8 cellular contexts compared by ENCODE assay signal in genomic region chr14:93959239-93960107, GRCh38. TPM values are rescaled to one million over a fixed set of nuclear protein-coding genes. Genes with fewer than 3 reads are reported as not detected.
DNase-seq lines count a peak whose midpoint lies in the region; ATAC-seq and TF ChIP-seq lines count a peak whose summit lies in the region.

No MANE protein-coding gene starts in this region.

- no peak overlapping the region for H4K8ac ChIP-seq in H9 (replicated peaks; ENCODE audit: insufficient read length, low read depth, low read length)

- H3K56ac ChIP-seq in H9 (ENCODE audit: insufficient read length, low read depth, low read length): no peak overlapping the region

- H3K9me3 Mint-ChIP-seq in H9: no peaks in the 10 kb centered on the region
- H3K9me3 Mint-ChIP-seq in naive thymus-derived CD8-positive, alpha-beta T cell: no peaks in the 10 kb centered on the region

- no peak overlapping the region for H2AK5ac ChIP-seq in H9 (ENCODE audit: insufficient read length, low read length)

- H3K23me2 ChIP-seq in H9 (ENCODE audit: insufficient read length, low read depth, low read length, poor library complexity, severe bottlenecking): no peaks in the 10 kb centered on the region

- H3K36me3 ChIP-seq in effector memory CD4-positive, alpha-beta T cell (ENCODE audit: control insufficient read depth, insufficient read depth, low read length): no peaks in the 10 kb centered on the region
- H3K36me3 ChIP-seq in tibial artery: peaks cover 12 to 17% (median 14%) of the 10 kb centered on the region in 3 donors

- no peak overlapping the region for H4K91ac ChIP-seq in H9 (ENCODE audit: insufficient read length, low read depth, low read length)

- DNase-seq in GM10266 (ENCODE audit: extremely low spot score) (peak; percentile 87), H9 (peak; percentile 83), LHCN-M2 (ENCODE audit: low read depth) (peak; percentile 55), tibial artery (no peak), cerebellar cortex (ENCODE audit: low spot score) (no peak)
- peak; percentile 77 to 94 for DNase-seq in activated CD4-positive, alpha-beta T cell treated with anti-CD3 and anti-CD28 coated beads, Interleukin-2, amount 50 U/mL, for 24 hours (ENCODE audit: low read depth in 1 of 2, low spot score in 1 of 2)
- DNase-seq in effector memory CD4-positive, alpha-beta T cell: peak; percentile 91 to 95 (median 92)
- peak; percentile 64 to 92 (median 81) for DNase-seq in naive thymus-derived CD8-positive, alpha-beta T cell

- no peak overlapping the region for H3T11ph ChIP-seq in H9 (ENCODE audit: low read length)

- no peak overlapping the region for H3K23ac ChIP-seq in H9 (ENCODE audit: insufficient read length, low read depth, low read length)

- no peak overlapping the region for H3K14ac ChIP-seq in H9 (ENCODE audit: insufficient read depth, low read length)

- H2BK12ac ChIP-seq in H9 (ENCODE audit: insufficient read length, low read depth, low read length): no peak overlapping the region

- ATAC-seq in naive thymus-derived CD8-positive, alpha-beta T cell: peak; percentile 87 to 89

- no peak overlapping the region for H2AFZ ChIP-seq in H9 (ENCODE audit: low read length)

- intact Hi-C loops in tibial artery (cut with DNase I; ENCODE audit: low total_unique reads): no loop called here

- no peak overlapping the region for H3K4ac ChIP-seq in H9 (ENCODE audit: low read depth, low read length)

- no peak overlapping the region; a peak in 2 of 5 replicates for H3K4me3 Mint-ChIP-seq in H9
- H3K4me3 Mint-ChIP-seq in naive thymus-derived CD8-positive, alpha-beta T cell: peak overlapping the region; percentile 47 to 83 (median 74)

- WGBS in H9 (ENCODE audit: extremely low coverage, insufficient read length, low lambda C conversion rate): no CpG with 5 or more reads among the region's 23 CpGs

- no peaks in the 10 kb centered on the region for H4K20me1 ChIP-seq in H9 (ENCODE audit: control insufficient read depth, insufficient read depth, insufficient read length)

- H3K79me2 ChIP-seq in H9 (ENCODE audit: insufficient read depth, low read length): no peaks in the 10 kb centered on the region

- H3K4me1 ChIP-seq in H9 (ENCODE audit: insufficient read depth, low read length): no peaks in the 10 kb centered on the region
- H3K4me1 ChIP-seq in effector memory CD4-positive, alpha-beta T cell (ENCODE audit: control insufficient read depth, insufficient read depth, low read length, poor library complexity, severe bottlenecking): peaks cover 94% of the 10 kb centered on the region
- peaks cover 0 to 53% (median 17%) of the 10 kb centered on the region in 4 donors for H3K4me1 ChIP-seq in tibial artery

- H3K4me3 ChIP-seq in effector memory CD4-positive, alpha-beta T cell (ENCODE audit: insufficient read depth, low read depth, low read length, poor library complexity, severe bottlenecking): peak overlapping the region; percentile 10
- H3K4me3 ChIP-seq in tibial artery: no peak overlapping the region

- H2BK15ac ChIP-seq in H9 (ENCODE audit: low read depth, low read length): no peak overlapping the region

- H3K4me2 ChIP-seq in H9 (ENCODE audit: insufficient read depth, insufficient read length, low read length): no peak overlapping the region

- no peaks in the 10 kb centered on the region; the same call in 1 of the 2 replicates for H3K27me3 Mint-ChIP-seq in H9 (ENCODE audit: low read depth)
- peaks cover 0 to 3% (median 0%) of the 10 kb centered on the region in 5 donors for H3K27me3 Mint-ChIP-seq in naive thymus-derived CD8-positive, alpha-beta T cell

- H2BK120ac ChIP-seq in H9 (ENCODE audit: low read depth, low read length, poor library complexity, severe bottlenecking): no peak overlapping the region

- H3K36me3 Mint-ChIP-seq in H9 (ENCODE audit: insufficient read depth in 1 of 3, low read depth in 3 of 3): no peaks in the 10 kb centered on the region
- no peaks in the 10 kb centered on the region for H3K36me3 Mint-ChIP-seq in naive thymus-derived CD8-positive, alpha-beta T cell

- no peak overlapping the region for H2BK20ac ChIP-seq in H9 (ENCODE audit: low read depth, low read length, poor library complexity, severe bottlenecking)

- H3K79me1 ChIP-seq in H9 (ENCODE audit: insufficient read depth, low read depth, low read length, poor library complexity, severe bottlenecking): no peaks in the 10 kb centered on the region

- H2BK5ac ChIP-seq in H9 (ENCODE audit: insufficient read length, low read length): no peak overlapping the region

- H3K27me3 ChIP-seq in H9 (ENCODE audit: insufficient read depth, low read length) (no peaks in the 10 kb centered on the region), tibial artery (no peaks in the 10 kb centered on the region)
- H3K27me3 ChIP-seq in effector memory CD4-positive, alpha-beta T cell (replicated peaks; ENCODE audit: control insufficient read depth, insufficient read depth, low read length, poor library complexity, severe bottlenecking): no peaks in the 10 kb centered on the region

- no peak overlapping the region for H3K9ac ChIP-seq in H9 (ENCODE audit: extremely low read depth, insufficient read length, low read length)

- H4K5ac ChIP-seq in H9 (ENCODE audit: insufficient read length, low read depth, low read length): no peak overlapping the region

- POLR2A ChIA-PET in naive thymus-derived CD8-positive, alpha-beta T cell (lab: Charles Lee): interaction anchor here (1.0 to 2.4 kb wide), 4 partner anchors 8 to 20 kb away, joined by 3 to 12 read pairs (median 9); no protein-coding TSS in a partner anchor

- H3K27ac ChIP-seq in H9 (ENCODE audit: insufficient read length, low read depth, low read length): no peak overlapping the region
- H3K27ac ChIP-seq in effector memory CD4-positive, alpha-beta T cell (ENCODE audit: insufficient read depth, low read length, poor library complexity, severe bottlenecking): peak overlapping the region; percentile 66
- H3K27ac ChIP-seq in tibial artery: peak overlapping the region; percentile 48 to 52

- TF ChIP-seq CTCF in GM10266 (IDR thresholded peaks at IDR 0.05; ENCODE audit: control insufficient read depth, insufficient read depth, low read depth, missing control alignments) (no peak), H9 (conservative IDR thresholded peaks at IDR 0.05) (no peak), tibial artery (IDR thresholded peaks at IDR 0.05) (no peak)

- H3K9me3 ChIP-seq in H9 (ENCODE audit: control insufficient read depth, low read depth, low read length) (no peaks in the 10 kb centered on the region), tibial artery (no peaks in the 10 kb centered on the region)
- no peaks in the 10 kb centered on the region for H3K9me3 ChIP-seq in effector memory CD4-positive, alpha-beta T cell (ENCODE audit: control insufficient read depth, low read length)

- peak overlapping the region; percentile 6 for H3K18ac ChIP-seq in H9 (ENCODE audit: insufficient read length, low read depth, low read length)

- H3K27ac Mint-ChIP-seq in H9: peak overlapping the region in 1 of 3 experiments; percentile 91; a peak in 2 of 7 replicates
- peak overlapping the region; percentile 79 to 96 (median 86) for H3K27ac Mint-ChIP-seq in naive thymus-derived CD8-positive, alpha-beta T cell

- H3K4me1 Mint-ChIP-seq in H9: peaks cover 24 to 29% of the 10 kb centered on the region in 2 experiments
- peaks cover 56 to 96% (median 88%) of the 10 kb centered on the region in 4 donors for H3K4me1 Mint-ChIP-seq in naive thymus-derived CD8-positive, alpha-beta T cell

RNA-seq across cellular contexts. Expression of gene ASB2, which starts 16.9 kb away (rescaled TPM):
- 0.35 and 1.3 TPM in 2 replicates for total RNA-seq in H9 (2021)
- 0.40 TPM in 1 of 2 replicates, not detected in the other for total RNA-seq in LHCN-M2 (2014; rRNA removed)
- not detected for polyA plus RNA-seq in LHCN-M2 (2012)
- 1 to 10 TPM; 1.5 to 1.8 TPM for total RNA-seq in naive thymus-derived CD8-positive, alpha-beta T cell
- 1 to 10 TPM in 1 of 3 donors, not detected in 2; 2.0 TPM for polyA plus RNA-seq in naive thymus-derived CD8-positive, alpha-beta T cell

RNA-seq across cellular contexts. Expression of gene FAM181A, which starts 32.3 kb away (rescaled TPM):
- not detected in 2 replicates for total RNA-seq in H9 (2021)
- total RNA-seq in LHCN-M2 (2014; rRNA removed): not detected in 2 replicates
- polyA plus RNA-seq in LHCN-M2 (2012): not detected
- total RNA-seq in naive thymus-derived CD8-positive, alpha-beta T cell: not detected
- polyA plus RNA-seq in naive thymus-derived CD8-positive, alpha-beta T cell: not detected

RNA-seq across cellular contexts. Expression of gene CCDC197, which starts 37.6 kb away (rescaled TPM):
- not detected in 2 replicates for total RNA-seq in H9 (2021)
- total RNA-seq in LHCN-M2 (2014; rRNA removed): not detected in 2 replicates
- polyA plus RNA-seq in LHCN-M2 (2012): not detected
- total RNA-seq in naive thymus-derived CD8-positive, alpha-beta T cell: not detected
- polyA plus RNA-seq in naive thymus-derived CD8-positive, alpha-beta T cell: not detected

Comparison
In these comparisons a context has a peak if more than half of its experiments do, and no peak if none do; other contexts are left out.
1. DNase-seq: peak in GM10266 (single experiment), H9 (single experiment), LHCN-M2 (single experiment), activated CD4-positive, alpha-beta T cell treated with anti-CD3 and anti-CD28 coated beads, Interleukin-2, amount 50 U/mL, for 24 hours (2 of 2), effector memory CD4-positive, alpha-beta T cell (3 of 3) and naive thymus-derived CD8-positive, alpha-beta T cell (10 of 10); none in tibial artery (0 of 2) and cerebellar cortex (single experiment).
2. H3K4me3 Mint-ChIP-seq: peak in naive thymus-derived CD8-positive, alpha-beta T cell (10 of 10); none in H9 (0 of 2).